8 cellular contexts compared by ENCODE assay signal in the genomic region with DNA sequence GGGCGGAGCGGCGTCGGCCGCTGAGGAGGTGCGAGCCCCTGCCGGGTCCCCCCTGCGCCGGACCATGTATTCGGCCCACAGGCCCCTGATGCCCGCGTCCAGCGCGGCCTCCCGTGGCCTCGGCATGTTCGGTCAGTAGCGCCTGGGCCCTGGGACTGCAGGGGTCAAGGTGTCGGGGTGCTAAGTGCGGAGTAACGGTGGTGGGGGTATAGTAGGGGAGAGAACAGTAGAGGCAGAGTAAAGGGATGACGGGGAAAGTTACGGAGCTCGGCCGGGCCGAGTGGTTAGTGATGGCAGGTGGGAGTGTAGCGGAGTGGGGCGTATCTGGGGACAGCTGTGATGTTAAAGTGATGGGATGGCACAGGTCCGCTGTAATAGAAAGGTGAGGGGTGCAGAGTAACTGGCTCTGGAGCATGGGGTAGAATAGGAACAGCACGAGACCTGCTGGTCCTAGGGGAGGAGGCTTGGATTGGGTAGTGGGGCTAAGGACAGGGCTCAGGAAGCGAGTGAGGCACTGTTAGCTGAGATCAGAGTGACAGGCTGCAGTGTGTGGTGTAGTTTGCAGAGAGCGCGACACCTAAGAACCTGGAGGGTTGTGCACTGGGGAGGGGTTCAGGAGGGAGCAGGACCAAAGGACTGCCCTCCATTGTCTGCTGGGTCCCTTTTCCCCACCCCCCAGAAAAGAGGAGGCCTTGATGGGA. TPM values are rescaled to one million over a fixed set of nuclear protein-coding genes. Genes with fewer than 3 reads are reported as not detected.
DNase-seq lines count a peak whose midpoint lies in the region; ATAC-seq and TF ChIP-seq lines count a peak whose summit lies in the region.

No MANE protein-coding gene starts in this region.

- in situ Hi-C loops in HAP-1 (cut with MboI; ENCODE audit: low sequenced_read_pairs) (no loop called here), gastrocnemius medialis (cut with MboI; ENCODE audit: low sequenced_read_pairs in 4 of 4) (loop anchor here in 1 of 4 donors (5.0 kb wide), 1 partner anchor 42 kb away; a partner anchor contains a TSS)

- no peak for TF ChIP-seq POLR2A in heart left ventricle (IDR thresholded peaks at IDR 0.05)
- TF ChIP-seq POLR2A in gastrocnemius medialis (IDR thresholded peaks at IDR 0.05) = no peak

- H3K4me3 ChIP-seq in AG04450 (ENCODE audit: low read depth, low read length) (peak overlapping the region; percentile 76), HAP-1 (peak overlapping the region; percentile 56), heart left ventricle (peak overlapping the region; percentile 35 to 89 (median 65)), gastrocnemius medialis (peak overlapping the region; percentile 54 to 85 (median 72))

- H3K4me1 ChIP-seq in HAP-1 (peaks cover 33% of the 10 kb centered on the region), heart left ventricle (peaks cover 12 to 62% (median 51%) of the 10 kb centered on the region in 12 donors), gastrocnemius medialis (peaks cover 45 to 52% of the 10 kb centered on the region in 2 donors)

- TF ChIP-seq CTCF in AG04450 (IDR thresholded peaks at IDR 0.05; ENCODE audit: low read depth, low read length) (no peak), heart left ventricle (IDR thresholded peaks at IDR 0.05) (no peak), gastrocnemius medialis (IDR thresholded peaks at IDR 0.05 in 4 of 5, conservative IDR thresholded peaks at IDR 0.05 in 1 of 5) (no peak)

- H3K36me3 ChIP-seq in HAP-1 (replicated peaks) (peaks cover 27% of the 10 kb centered on the region), heart left ventricle (peaks cover 0 to 32% (median 30%) of the 10 kb centered on the region in 9 donors), gastrocnemius medialis (peaks cover 0 to 31% of the 10 kb centered on the region in 2 donors)

- WGBS in heart left ventricle, 4 donors = 2 to 4% (median 3%) methylated on average over 31 to 33 of the region's 33 CpGs

- DNase-seq in AG04450 (ENCODE audit: low read depth, low spot score) = no peak
- DNase-seq in HAP-1 (ENCODE audit: low spot score in 2 of 2) = peak in 1 of 2 experiments; percentile 43
- DNase-seq in activated CD8-positive, alpha-beta memory T cell treated with anti-CD3 and anti-CD28 coated beads, Interleukin-2, amount 50 U/mL, for 4 hours = peak; percentile 20
- peak in 1 of 5 donors; percentile 51 for DNase-seq in heart left ventricle
- no peak for DNase-seq in gastrocnemius medialis
- no peak for DNase-seq in AG20443 (ENCODE audit: low spot score)

- no peak for ATAC-seq in heart left ventricle
- ATAC-seq in gastrocnemius medialis = no peak
- ATAC-seq in GM19035 (IDR thresholded peaks at IDR 0.05; ENCODE audit: unreplicated experiment) = no peak
- ATAC-seq in HG03025 (IDR thresholded peaks at IDR 0.05; ENCODE audit: low FRiP score, unreplicated experiment) = no peak

- H3K27me3 ChIP-seq in AG04450 (ENCODE audit: control insufficient read depth, insufficient read depth, low read length) = no peaks in the 10 kb centered on the region
- no peaks in the 10 kb centered on the region for H3K27me3 ChIP-seq in HAP-1 (ENCODE audit: low read depth)
- H3K27me3 ChIP-seq in heart left ventricle = no peaks in the 10 kb centered on the region
- no peaks in the 10 kb centered on the region for H3K27me3 ChIP-seq in gastrocnemius medialis

- CTCF ChIA-PET in AG04450 (lab: Charles Lee) = no interaction called here

- intact Hi-C loops in heart left ventricle (cut with DNase I) = loop anchor here in 4 of 10 donors (1.0 to 5.0 kb wide), 4 partner anchors 30 to 42 kb away; a partner anchor contains a TSS
- intact Hi-C loops in gastrocnemius medialis (cut with DNase I; ENCODE audit: low total_unique reads) = loop anchor here (1.0 kb wide), 3 partner anchors 18 to 41 kb away; a partner anchor contains a TSS

- POLR2A ChIA-PET in AG04450 (lab: Yijun Ruan, JAX) = interaction anchor here (0.5 kb wide), 1 partner anchor 26 kb away, joined by 3 read pairs; no protein-coding TSS in a partner anchor

- H3K27ac ChIP-seq in AG04450 (ENCODE audit: low read depth, low read length) (peak overlapping the region; percentile 2), heart left ventricle (peak overlapping the region in 11 of 12 donors; percentile 59 to 97 (median 77)), gastrocnemius medialis (peak overlapping the region; percentile 81 to 95 (median 87))

- H3K9me3 ChIP-seq in AG04450 (ENCODE audit: control insufficient read depth, insufficient read depth, low read length) (no peaks in the 10 kb centered on the region; the same call in 1 of the 2 replicates), HAP-1 (no peaks in the 10 kb centered on the region), heart left ventricle (no peaks in the 10 kb centered on the region), gastrocnemius medialis (no peaks in the 10 kb centered on the region)

RNA-seq across cellular contexts. Expression of a gene that starts 15.7 kb away (rescaled TPM):
- 2.9 and 4.2 TPM in 2 replicates for polyA plus RNA-seq in AG04450 (2011; rRNA removed)
- 5.1 and 6.2 TPM in 2 replicates for polyA minus RNA-seq in AG04450 (2011; rRNA and poly(A)+ RNA removed)
- total RNA-seq in heart left ventricle = 10 to 100 TPM; 25.5 to 54.8 (median 35.8) TPM
- 10 to 100 TPM; 27.1 to 27.5 TPM for polyA plus RNA-seq in heart left ventricle
- 10 to 100 TPM; 15.2 to 52.2 (median 41.5) TPM for total RNA-seq in gastrocnemius medialis

RNA-seq across cellular contexts. Expression of a gene that starts 17.1 kb away (rescaled TPM):
- 0.40 and 0.92 TPM in 2 replicates for polyA plus RNA-seq in AG04450 (2011; rRNA removed)
- 0.43 and 0.74 TPM in 2 replicates for polyA minus RNA-seq in AG04450 (2011; rRNA and poly(A)+ RNA removed)
- under 1 TPM in 3 of 9 donors, not detected in 6; 0.16 to 0.53 (median 0.40) TPM for total RNA-seq in heart left ventricle
- polyA plus RNA-seq in heart left ventricle = under 1 TPM in 1 of 2 donors, not detected in 1; 0.17 TPM
- not detected for total RNA-seq in gastrocnemius medialis

RNA-seq across cellular contexts. Expression of a gene that starts 17.6 kb away (rescaled TPM):
- polyA plus RNA-seq in AG04450 (2011; rRNA removed) (34.7 and 38.0 TPM in 2 replicates), heart left ventricle (1 to 10 TPM; 4.9 to 9.5 TPM)
- 67.8 and 83.0 TPM in 2 replicates for polyA minus RNA-seq in AG04450 (2011; rRNA and poly(A)+ RNA removed)
- total RNA-seq in heart left ventricle (1 to 10 TPM; 1.8 to 9.4 (median 2.5) TPM), gastrocnemius medialis (10 to 100 TPM in 1 of 4 donors, 1 to 10 TPM in 3; 1.7 to 30.7 (median 5.1) TPM)

RNA-seq across cellular contexts. Expression of a gene that starts 28.3 kb away (rescaled TPM):
- polyA plus RNA-seq in AG04450 (2011; rRNA removed) (not detected in 2 replicates), heart left ventricle (under 1 TPM; 0.11 to 0.18 TPM)
- not detected in 2 replicates for polyA minus RNA-seq in AG04450 (2011; rRNA and poly(A)+ RNA removed)
- total RNA-seq in heart left ventricle (under 1 TPM in 2 of 9 donors, not detected in 7; 0.16 to 0.27 TPM), gastrocnemius medialis (under 1 TPM in 1 of 4 donors, not detected in 3; 0.87 TPM)

RNA-seq across cellular contexts. Expression of a gene that starts 29.9 kb away (rescaled TPM):
- polyA plus RNA-seq in AG04450 (2011; rRNA removed) (29.4 and 31.1 TPM in 2 replicates), heart left ventricle (10 to 100 TPM; 31.9 to 45.4 TPM)
- polyA minus RNA-seq in AG04450 (2011; rRNA and poly(A)+ RNA removed) = 45.7 and 49.3 TPM in 2 replicates
- total RNA-seq in heart left ventricle (10 to 100 TPM; 26.1 to 49.7 (median 35.5) TPM), gastrocnemius medialis (10 to 100 TPM; 14.0 to 26.7 (median 14.8) TPM)

Comparison
In these comparisons a context has a peak if more than half of its experiments do, and no peak if none do; other contexts are left out.
1. H3K27ac ChIP-seq: peak in every context shown above with its lines; median percentile 87 in gastrocnemius medialis; 77 in heart left ventricle; 2 in AG04450.